Comparison of ENCODE assay signal across 11 cellular contexts in the genomic region with DNA sequence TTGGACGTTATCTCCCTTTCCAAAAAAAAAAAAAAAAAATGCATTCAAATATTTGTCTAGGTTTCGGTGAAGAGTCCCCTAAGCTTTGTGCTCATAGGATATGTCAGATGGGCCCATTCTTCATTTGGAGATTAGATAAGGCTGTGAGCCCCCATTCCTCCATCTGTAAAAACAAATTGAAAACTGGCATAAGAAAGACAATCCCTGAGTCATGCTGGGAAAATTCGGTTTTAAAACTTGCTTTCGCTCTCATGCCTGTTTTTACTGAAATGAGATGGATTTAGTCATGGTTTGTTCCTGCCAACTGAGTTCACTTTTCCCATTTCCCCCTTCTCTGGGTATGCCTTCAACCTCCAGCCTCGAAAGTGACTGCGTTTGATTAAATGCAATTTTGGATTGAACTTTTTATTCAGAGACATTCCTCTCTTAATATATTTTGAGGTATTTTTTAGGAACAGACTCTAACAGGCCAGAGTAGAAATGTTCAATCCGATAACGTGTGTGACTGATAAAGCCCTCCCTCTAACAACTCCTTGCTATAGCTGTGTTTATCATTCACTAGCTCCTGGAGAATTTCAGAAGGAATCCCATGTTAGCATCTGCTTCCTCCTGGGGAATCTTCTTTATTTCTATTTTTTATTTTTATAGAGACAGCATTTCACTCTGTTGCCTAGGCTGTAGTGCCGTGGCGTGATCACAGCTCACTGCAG.
A peak's percentile ranks its signal among the peaks of the same experiment; 100 is the strongest.
DNase-seq lines count a peak whose midpoint lies in the region.
"Had no signal": no experiment of that assay in that cellular context is flagged by ENCODE, and none has a peak within 500 bp of the region (broad histone marks: within the 10 kb centered on the region; RNA-seq: fewer than 3 reads in every experiment).

No MANE protein-coding gene starts in this region.

- no peaks in the 10 kb centered on the region for H3K9me3 ChIP-seq in SJSA1 (replicated peaks)

- H3K79me2 ChIP-seq in ACC112 (ENCODE audit: control insufficient read depth, insufficient read depth, low read length, unreplicated experiment): no peaks in the 10 kb centered on the region

- H3K27me3 ChIP-seq in ACC112 (ENCODE audit: insufficient read depth, low read length) (no peaks in the 10 kb centered on the region), SJSA1 (replicated peaks) (no peaks in the 10 kb centered on the region)

- H3K36me3 ChIP-seq in ACC112 (ENCODE audit: insufficient read depth, low read length) (no peaks in the 10 kb centered on the region), SJSA1 (no peaks in the 10 kb centered on the region)

- H3K4me1 ChIP-seq in ACC112 (ENCODE audit: control insufficient read depth, insufficient read depth, low read length, unreplicated experiment) (peaks cover 23% of the 10 kb centered on the region), SJSA1 (replicated peaks) (peaks cover 22% of the 10 kb centered on the region)

- DNase-seq in SJSA1 (ENCODE audit: low read depth in 1 of 2, low spot score in 2 of 2) (peak in 1 of 2 experiments; percentile 72), fibroblast of peridontal ligament (ENCODE audit: extremely low read depth) (peak; percentile 96), non-pigmented ciliary epithelial cell (ENCODE audit: low read depth) (peak; percentile 67), NAMALWA (ENCODE audit: low spot score) (no peak), SW480 (ENCODE audit: low spot score) (no peak), NCI-H2029 (lab: John Stamatoyannopoulos, UW) (no peak)
- DNase-seq in stimulated activated CD4-positive, alpha-beta T cell treated with anti-CD3 and anti-CD28 coated beads, Interleukin-4, amount 100 ng/mL, for 4 hours: no peak
- DNase-seq: activated B cell treated with CpG ODN at 0.5 μM for 24 hours; activated naive CD4-positive, alpha-beta T cell treated with Interleukin-2 at 50 U/mL for 16 hours; nephron progenitor cell had no signal

- H2AFZ ChIP-seq in ACC112 (ENCODE audit: low read length, unreplicated experiment): peak overlapping the region; percentile 79

- H3K27ac ChIP-seq in ACC112 (ENCODE audit: low read depth, low read length): peak overlapping the region; percentile 63
- peak overlapping the region; percentile 62 for H3K27ac ChIP-seq in SJSA1

- peak overlapping the region; percentile 53 for H3K4me3 ChIP-seq in ACC112 (ENCODE audit: low read depth, low read length)
- no peak overlapping the region for H3K4me3 ChIP-seq in SJSA1

Comparison
In these comparisons a context has a peak if more than half of its experiments do, and no peak if none do; other contexts are left out.
1. DNase-seq: peak in fibroblast of peridontal ligament (single experiment) and non-pigmented ciliary epithelial cell (single experiment); none in NAMALWA (single experiment), SW480 (single experiment), NCI-H2029 (single experiment) and stimulated activated CD4-positive, alpha-beta T cell treated with anti-CD3 and anti-CD28 coated beads, Interleukin-4, amount 100 ng/mL, for 4 hours (0 of 2).